Comparison of ENCODE assay signal across 1 cellular context in genomic region chr5:34553544-34553943, GRCh38.
TF ChIP-seq lines count a peak whose summit lies in the region.

No MANE protein-coding gene starts in this region.

TF ChIP-seq in K562, 482 proteins besides CTCF, POLR2A, EP300 and RAD21 (continued from another document):
- TF ChIP-seq ZNF644 (tag; IDR thresholded peaks at IDR 0.05; ENCODE audit: low read depth) (no peak), ZBTB9 (CRISPR knock-in tag; IDR thresholded peaks at IDR 0.05) (no peak), ZNF316 (IDR thresholded peaks at IDR 0.05) (peak; percentile 75), CBX2 (IDR thresholded peaks at IDR 0.05; ENCODE audit: insufficient read depth, low read length, poor library complexity, severe bottlenecking) (no peak), COPS2 (conservative IDR thresholded peaks at IDR 0.05) (no peak), HDAC6 (IDR thresholded peaks at IDR 0.05; ENCODE audit: low read depth, low read length) (no peak), NONO (IDR thresholded peaks at IDR 0.05; ENCODE audit: low read depth in 2 of 2, low read length in 1 of 2) (no peak), ILK (tag; IDR thresholded peaks at IDR 0.05; ENCODE audit: borderline replicate concordance, low read depth) (no peak), SP2 (IDR thresholded peaks at IDR 0.05; ENCODE audit: extremely low read depth, low read depth, low read length, poor library complexity, severe bottlenecking) (no peak), ZFX (CRISPR knock-in tag; IDR thresholded peaks at IDR 0.05) (no peak), SAFB2 (IDR thresholded peaks at IDR 0.05; ENCODE audit: borderline replicate concordance, low read depth, low read length, severe bottlenecking) (no peak), U2AF1 (optimal IDR thresholded peaks at IDR 0.05; ENCODE audit: low read depth, low read length) (no peak), E2F5 (CRISPR knock-in tag; IDR thresholded peaks at IDR 0.05) (no peak), RBM39 (optimal IDR thresholded peaks at IDR 0.05; ENCODE audit: low read depth, low read length) (no peak), POLR3A (IDR thresholded peaks at IDR 0.05; ENCODE audit: borderline replicate concordance, extremely low read depth, insufficient read depth, insufficient read length) (no peak), ZBTB8A (IDR thresholded peaks at IDR 0.05; ENCODE audit: partially characterized antibody) (no peak), STAT5B (CRISPR knock-in tag; IDR thresholded peaks at IDR 0.05) (no peak), ZNF280B (CRISPR knock-in tag; IDR thresholded peaks at IDR 0.05) (no peak), ZNF655 (CRISPR knock-in tag; IDR thresholded peaks at IDR 0.05) (no peak), ZNF551 (CRISPR knock-in tag; IDR thresholded peaks at IDR 0.05) (no peak), CEBPG (CRISPR knock-in tag; IDR thresholded peaks at IDR 0.05) (no peak), CEBPG (tag; conservative IDR thresholded peaks at IDR 0.05 in 1 of 2, IDR thresholded peaks at IDR 0.05 in 1 of 2) (no peak), CTBP1 (IDR thresholded peaks at IDR 0.05; ENCODE audit: borderline replicate concordance) (no peak), EGR1 (conservative IDR thresholded peaks at IDR 0.05) (peak; percentile 95), POLR3G (IDR thresholded peaks at IDR 0.05; ENCODE audit: extremely low read depth, insufficient read length, insufficient replicate concordance) (no peak), XRCC4 (IDR thresholded peaks at IDR 0.05; ENCODE audit: extremely low read depth, insufficient read depth, insufficient read length) (no peak), CC2D1A (IDR thresholded peaks at IDR 0.05) (peak; percentile 55; the same call in 1 of the 2 replicates), PTRF (tag; IDR thresholded peaks at IDR 0.05) (no peak), TCF7L2 (IDR thresholded peaks at IDR 0.05; ENCODE audit: low read depth, low read length) (no peak), ZNF224 (CRISPR knock-in tag; IDR thresholded peaks at IDR 0.05) (no peak), MNT (conservative IDR thresholded peaks at IDR 0.05) (peak; percentile 27 to 59; a peak in 2 of 4 replicates), SLC30A9 (CRISPR knock-in tag; IDR thresholded peaks at IDR 0.05) (no peak), KAT8 (IDR thresholded peaks at IDR 0.05; ENCODE audit: low read depth) (no peak), HSF4 (CRISPR knock-in tag; IDR thresholded peaks at IDR 0.05; ENCODE audit: borderline replicate concordance) (no peak)
- TF ChIP-seq, protein P1, sequence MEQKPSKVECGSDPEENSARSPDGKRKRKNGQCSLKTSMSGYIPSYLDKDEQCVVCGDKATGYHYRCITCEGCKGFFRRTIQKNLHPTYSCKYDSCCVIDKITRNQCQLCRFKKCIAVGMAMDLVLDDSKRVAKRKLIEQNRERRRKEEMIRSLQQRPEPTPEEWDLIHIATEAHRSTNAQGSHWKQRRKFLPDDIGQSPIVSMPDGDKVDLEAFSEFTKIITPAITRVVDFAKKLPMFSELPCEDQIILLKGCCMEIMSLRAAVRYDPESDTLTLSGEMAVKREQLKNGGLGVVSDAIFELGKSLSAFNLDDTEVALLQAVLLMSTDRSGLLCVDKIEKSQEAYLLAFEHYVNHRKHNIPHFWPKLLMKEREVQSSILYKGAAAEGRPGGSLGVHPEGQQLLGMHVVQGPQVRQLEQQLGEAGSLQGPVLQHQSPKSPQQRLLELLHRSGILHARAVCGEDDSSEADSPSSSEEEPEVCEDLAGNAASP (IDR thresholded peaks at IDR 0.05), result no peak
- TF ChIP-seq, protein P2, sequence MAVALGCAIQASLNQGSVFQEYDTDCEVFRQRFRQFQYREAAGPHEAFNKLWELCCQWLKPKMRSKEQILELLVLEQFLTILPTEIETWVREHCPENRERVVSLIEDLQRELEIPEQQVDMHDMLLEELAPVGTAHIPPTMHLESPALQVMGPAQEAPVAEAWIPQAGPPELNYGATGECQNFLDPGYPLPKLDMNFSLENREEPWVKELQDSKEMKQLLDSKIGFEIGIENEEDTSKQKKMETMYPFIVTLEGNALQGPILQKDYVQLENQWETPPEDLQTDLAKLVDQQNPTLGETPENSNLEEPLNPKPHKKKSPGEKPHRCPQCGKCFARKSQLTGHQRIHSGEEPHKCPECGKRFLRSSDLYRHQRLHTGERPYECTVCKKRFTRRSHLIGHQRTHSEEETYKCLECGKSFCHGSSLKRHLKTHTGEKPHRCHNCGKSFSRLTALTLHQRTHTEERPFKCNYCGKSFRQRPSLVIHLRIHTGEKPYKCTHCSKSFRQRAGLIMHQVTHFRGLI (CRISPR knock-in tag; IDR thresholded peaks at IDR 0.05), result no peak
- TF ChIP-seq, protein P3, sequence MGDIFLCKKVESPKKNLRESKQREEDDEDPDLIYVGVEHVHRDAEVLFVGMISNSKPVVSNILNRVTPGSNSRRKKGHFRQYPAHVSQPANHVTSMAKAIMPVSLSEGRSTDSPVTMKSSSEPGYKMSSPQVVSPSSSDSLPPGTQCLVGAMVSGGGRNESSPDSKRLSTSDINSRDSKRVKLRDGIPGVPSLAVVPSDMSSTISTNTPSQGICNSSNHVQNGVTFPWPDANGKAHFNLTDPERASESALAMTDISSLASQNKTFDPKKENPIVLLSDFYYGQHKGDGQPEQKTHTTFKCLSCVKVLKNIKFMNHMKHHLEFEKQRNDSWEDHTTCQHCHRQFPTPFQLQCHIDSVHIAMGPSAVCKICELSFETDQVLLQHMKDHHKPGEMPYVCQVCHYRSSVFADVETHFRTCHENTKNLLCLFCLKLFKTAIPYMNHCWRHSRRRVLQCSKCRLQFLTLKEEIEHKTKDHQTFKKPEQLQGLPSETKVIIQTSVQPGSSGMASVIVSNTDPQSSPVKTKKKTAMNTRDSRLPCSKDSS (IDR thresholded peaks at IDR 0.05; ENCODE audit: low read depth, partially characterized antibody), result no peak
